In the genomic region with DNA sequence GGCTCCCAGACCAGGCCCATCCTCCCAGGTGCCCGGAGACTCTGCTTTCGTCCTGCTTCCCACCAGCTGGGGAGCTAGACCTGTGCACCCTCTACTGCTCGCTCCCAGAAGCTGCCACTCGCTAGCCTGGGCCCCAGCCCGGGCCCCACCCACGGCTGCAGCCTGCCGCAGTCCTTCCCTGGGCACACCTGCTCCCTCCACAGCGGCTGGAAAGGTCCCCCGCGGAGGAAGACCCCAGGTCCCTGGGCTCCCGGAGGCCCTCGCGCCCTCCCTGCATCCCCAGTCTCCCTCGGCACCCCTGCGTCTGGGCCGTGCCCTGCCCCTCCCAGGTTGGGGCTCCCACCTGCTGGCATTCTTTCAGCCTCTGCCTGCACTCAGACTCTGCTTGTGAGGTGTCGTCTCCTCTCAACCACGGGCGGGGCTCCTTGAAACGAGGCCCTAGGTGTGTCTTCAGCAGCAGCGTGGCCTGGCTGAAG, we compare ENCODE assay signal across 1 cellular context.
TF ChIP-seq lines count a peak whose summit lies in the region.

No MANE protein-coding gene starts in this region.

TF ChIP-seq in HepG2, 621 proteins besides CTCF, POLR2A, EP300 and RAD21:
- TF ChIP-seq AGO2 (optimal IDR thresholded peaks at IDR 0.05; ENCODE audit: low read depth, low read length) (peak; percentile 57), RBM22 (optimal IDR thresholded peaks at IDR 0.05; ENCODE audit: low read length) (peak; percentile 49), ZNF441 (CRISPR knock-in tag; IDR thresholded peaks at IDR 0.05; ENCODE audit: borderline replicate concordance) (no peak)
